20 cellular contexts compared by ENCODE assay signal in genomic region chr14:71331393-71331792, GRCh38. TPM values are rescaled to one million over a fixed set of nuclear protein-coding genes. Genes with fewer than 3 reads are reported as not detected.
DNase-seq lines count a peak whose midpoint lies in the region; ATAC-seq and TF ChIP-seq lines count a peak whose summit lies in the region.
"Had no signal": no experiment of that assay in that cellular context is flagged by ENCODE, and none has a peak within 500 bp of the region (broad histone marks: within the 10 kb centered on the region; RNA-seq: fewer than 3 reads in every experiment).

No MANE protein-coding gene starts in this region.

- H3K9me3 Mint-ChIP-seq in activated naive CD8-positive, alpha-beta T cell treated with anti-CD3 and anti-CD28 coated beads, Interleukin-2, amount 50 U/mL, for 24 hours, result peaks cover 11% of the 10 kb centered on the region
- peaks cover 3% of the 10 kb centered on the region for H3K9me3 Mint-ChIP-seq in osteocyte (ENCODE audit: unreplicated experiment)
- H3K9me3 Mint-ChIP-seq: activated naive CD4-positive, alpha-beta T cell treated with anti-CD3 and anti-CD28 coated beads for 36 hours; stimulated activated memory B cell treated with anti-CD40 and anti-IgM and Interleukin-4, amounts not matched to agents 10 μg/mL and 1 μg/mL and 100 μg/mL, for 72 hours had no signal

- peak overlapping the region in 6 of 11 experiments; percentile 3 to 36 (median 18); a peak in 7 of 22 replicates for H3K27ac ChIP-seq in BLaER1 treated with 17β-estradiol and CSF1 and Interleukin-3, amounts not matched to agents 10 nM and 100 nM
- H3K27ac ChIP-seq in GM23248, result no peak overlapping the region
- H3K27ac ChIP-seq: ascending aorta, sigmoid colon, transverse colon had no signal

- H2AFZ ChIP-seq in GM23248, result no peak overlapping the region

- in situ Hi-C loops in GM23248 (cut with MboI), result no loop called here

- H3K36me3 Mint-ChIP-seq in activated naive CD8-positive, alpha-beta T cell treated with anti-CD3 and anti-CD28 coated beads, Interleukin-2, amount 50 U/mL, for 24 hours (ENCODE audit: low read depth), result peaks cover 29% of the 10 kb centered on the region
- peaks cover 15% of the 10 kb centered on the region for H3K36me3 Mint-ChIP-seq in osteocyte (ENCODE audit: unreplicated experiment)

- H3K9ac ChIP-seq in BLaER1 treated with 17β-estradiol and CSF1 and Interleukin-3, amounts not matched to agents 10 nM and 100 nM, result no peak overlapping the region
- H3K9ac ChIP-seq in GM23248, result no peak overlapping the region

- peak overlapping the region; percentile 83 for H3K27ac Mint-ChIP-seq in activated naive CD8-positive, alpha-beta T cell treated with anti-CD3 and anti-CD28 coated beads, Interleukin-2, amount 50 U/mL, for 24 hours
- H3K27ac Mint-ChIP-seq in osteocyte (ENCODE audit: unreplicated experiment), result peak overlapping the region; percentile 18
- H3K27ac Mint-ChIP-seq: activated naive CD4-positive, alpha-beta T cell treated with anti-CD3 and anti-CD28 coated beads for 36 hours; nephron; stimulated activated memory B cell treated with anti-CD40 and anti-IgM and Interleukin-4, amounts not matched to agents 10 μg/mL and 1 μg/mL and 100 μg/mL, for 72 hours had no signal

- H3F3A ChIP-seq in GM23248 (ENCODE audit: insufficient read depth), result no peaks in the 10 kb centered on the region

- peaks cover 77% of the 10 kb centered on the region for H3K4me1 Mint-ChIP-seq in activated naive CD8-positive, alpha-beta T cell treated with anti-CD3 and anti-CD28 coated beads, Interleukin-2, amount 50 U/mL, for 24 hours
- peaks cover 24% of the 10 kb centered on the region for H3K4me1 Mint-ChIP-seq in osteocyte (ENCODE audit: unreplicated experiment)

- peaks cover 19 to 51% (median 33%) of the 10 kb centered on the region in 11 experiments; a peak in 21 of 22 replicates for H3K9me3 ChIP-seq in BLaER1 treated with 17β-estradiol and CSF1 and Interleukin-3, amounts not matched to agents 10 nM and 100 nM (replicated peaks in 1 of 11)
- no peaks in the 10 kb centered on the region for H3K9me3 ChIP-seq in GM23248 (ENCODE audit: low read depth)
- H3K9me3 ChIP-seq: ascending aorta, transverse colon had no signal

- DNase-seq in GM23248, result no peak
- no peak for DNase-seq in activated naive CD8-positive, alpha-beta T cell treated with anti-CD3 and anti-CD28 coated beads, Interleukin-2, amount 50 U/mL, for 24 hours
- no peak for DNase-seq in osteocyte (ENCODE audit: extremely low spot score, unreplicated experiment)
- no peak for DNase-seq in GM20000 (ENCODE audit: low spot score)
- DNase-seq in NCI-H187 treated with DMSO at 0.1 percent for 48 hours (lab: John Stamatoyannopoulos, UW), result no peak
- no peak for DNase-seq in NCI-H2227 (lab: John Stamatoyannopoulos, UW; ENCODE audit: unreplicated experiment)
- DNase-seq: activated CD4-positive, alpha-beta T cell treated with anti-CD3 and anti-CD28 coated beads for 1 hour; activated naive CD4-positive, alpha-beta T cell treated with anti-CD3 and anti-CD28 coated beads for 36 hours; DMS79 treated with DMSO at 0.1 percent for 48 hours; GOT3; left cardiac atrium; NCI-H2171 treated with DMSO at 0.1 percent for 48 hours; posterior cingulate gyrus; sigmoid colon; transverse colon had no signal

- peaks cover 19 to 61% (median 26%) of the 10 kb centered on the region in 10 experiments for H3K4me1 ChIP-seq in BLaER1 treated with 17β-estradiol and CSF1 and Interleukin-3, amounts not matched to agents 10 nM and 100 nM
- H3K4me1 ChIP-seq in GM23248 (ENCODE audit: insufficient read depth), result peaks cover 22% of the 10 kb centered on the region
- H3K4me1 ChIP-seq: ascending aorta had no signal

- H3K4me2 ChIP-seq in BLaER1 treated with 17β-estradiol and CSF1 and Interleukin-3, amounts not matched to agents 10 nM and 100 nM, result peak overlapping the region in 10 of 11 experiments; percentile 16 to 66 (median 36); a peak in 18 of 22 replicates
- peak overlapping the region; percentile 3 for H3K4me2 ChIP-seq in GM23248 (ENCODE audit: unreplicated experiment)

- H3K27me3 ChIP-seq in BLaER1 treated with 17β-estradiol and CSF1 and Interleukin-3, amounts not matched to agents 10 nM and 100 nM, result no peaks in the 10 kb centered on the region
- no peaks in the 10 kb centered on the region for H3K27me3 ChIP-seq in GM23248 (replicated peaks; ENCODE audit: insufficient read depth)
- H3K27me3 ChIP-seq: ascending aorta, sigmoid colon, transverse colon had no signal

- H3K9me2 ChIP-seq in GM23248 (ENCODE audit: insufficient read depth), result no peaks in the 10 kb centered on the region; the same call in 1 of the 2 replicates

- peaks cover 0 to 98% (median 0%) of the 10 kb centered on the region in 11 experiments; a peak in 5 of 22 replicates for H4K20me1 ChIP-seq in BLaER1 treated with 17β-estradiol and CSF1 and Interleukin-3, amounts not matched to agents 10 nM and 100 nM
- 0 out of 2 replicates have a peak, but pooled peaks cover 4% of the 10 kb centered on the region for H4K20me1 ChIP-seq in GM23248 (ENCODE audit: insufficient read depth)

- H3K4me3 Mint-ChIP-seq in activated naive CD8-positive, alpha-beta T cell treated with anti-CD3 and anti-CD28 coated beads, Interleukin-2, amount 50 U/mL, for 24 hours, result peak overlapping the region; percentile 7
- H3K4me3 Mint-ChIP-seq in osteocyte (ENCODE audit: unreplicated experiment), result no peak overlapping the region
- H3K4me3 Mint-ChIP-seq: activated naive CD4-positive, alpha-beta T cell treated with anti-CD3 and anti-CD28 coated beads for 36 hours; nephron; stimulated activated memory B cell treated with anti-CD40 and anti-IgM and Interleukin-4, amounts not matched to agents 10 μg/mL and 1 μg/mL and 100 μg/mL, for 72 hours had no signal

- 49 to 55% methylated on average over 3 of the region's 3 CpGs for WGBS in GM23248 (ENCODE audit: low coverage in 1 of 2, low lambda C conversion rate in 2 of 2, missing lambda C conversion rate in 2 of 2), 2 experiments

- peaks cover 100% of the 10 kb centered on the region for H3K79me2 ChIP-seq in GM23248 (ENCODE audit: insufficient read depth)

- H3K27me3 Mint-ChIP-seq in activated naive CD8-positive, alpha-beta T cell treated with anti-CD3 and anti-CD28 coated beads, Interleukin-2, amount 50 U/mL, for 24 hours, result no peaks in the 10 kb centered on the region
- no peaks in the 10 kb centered on the region for H3K27me3 Mint-ChIP-seq in osteocyte (ENCODE audit: unreplicated experiment)
- H3K27me3 Mint-ChIP-seq: stimulated activated memory B cell treated with anti-CD40 and anti-IgM and Interleukin-4, amounts not matched to agents 10 μg/mL and 1 μg/mL and 100 μg/mL, for 72 hours had no signal

- H3K36me3 ChIP-seq in BLaER1 treated with 17β-estradiol and CSF1 and Interleukin-3, amounts not matched to agents 10 nM and 100 nM, result peaks cover 5 to 60% (median 28%) of the 10 kb centered on the region in 11 experiments; a peak in 18 of 22 replicates
- 0 out of 2 replicates have a peak, but pooled peaks cover 11% of the 10 kb centered on the region for H3K36me3 ChIP-seq in GM23248 (ENCODE audit: low read depth)
- H3K36me3 ChIP-seq: ascending aorta, sigmoid colon, transverse colon had no signal

- H3K4me3 ChIP-seq in BLaER1 treated with 17β-estradiol and CSF1 and Interleukin-3, amounts not matched to agents 10 nM and 100 nM, result no peak overlapping the region
- H3K4me3 ChIP-seq in GM23248, result no peak overlapping the region
- H3K4me3 ChIP-seq: ascending aorta, sigmoid colon, transverse colon had no signal

- peak; percentile 58 for ATAC-seq in activated naive CD8-positive, alpha-beta T cell treated with anti-CD3 and anti-CD28 coated beads, Interleukin-2, amount 50 U/mL, for 24 hours
- ATAC-seq in GM18873 (IDR thresholded peaks at IDR 0.05; ENCODE audit: low FRiP score, unreplicated experiment), result no peak
- ATAC-seq: left cardiac atrium; stimulated activated memory B cell treated with anti-CD40 and anti-IgM and Interleukin-4, amounts not matched to agents 10 μg/mL and 1 μg/mL and 100 μg/mL, for 72 hours had no signal

- TF ChIP-seq CTCF in osteocyte (IDR thresholded peaks at IDR 0.05), result no peak
- TF ChIP-seq CTCF in GM20000 (IDR thresholded peaks at IDR 0.05; ENCODE audit: extremely low read depth, missing control alignments), result no peak

RNA-seq across cellular contexts. Expression of gene SIPA1L1, which starts 11.1 kb away (rescaled TPM):
- 56.3 and 69.3 TPM in 2 replicates for total RNA-seq in GM23248 (2014; rRNA removed; shearing (Covaris generic))
- 63.7 and 67.0 TPM in 2 replicates for polyA plus RNA-seq in GM23248 (2016; fragmentation: Nextera tagmentation; extraction: Ambion mirVana)
- total RNA-seq in osteocyte, result 65.0 and 67.4 TPM in 2 replicates
